In the genomic region with DNA sequence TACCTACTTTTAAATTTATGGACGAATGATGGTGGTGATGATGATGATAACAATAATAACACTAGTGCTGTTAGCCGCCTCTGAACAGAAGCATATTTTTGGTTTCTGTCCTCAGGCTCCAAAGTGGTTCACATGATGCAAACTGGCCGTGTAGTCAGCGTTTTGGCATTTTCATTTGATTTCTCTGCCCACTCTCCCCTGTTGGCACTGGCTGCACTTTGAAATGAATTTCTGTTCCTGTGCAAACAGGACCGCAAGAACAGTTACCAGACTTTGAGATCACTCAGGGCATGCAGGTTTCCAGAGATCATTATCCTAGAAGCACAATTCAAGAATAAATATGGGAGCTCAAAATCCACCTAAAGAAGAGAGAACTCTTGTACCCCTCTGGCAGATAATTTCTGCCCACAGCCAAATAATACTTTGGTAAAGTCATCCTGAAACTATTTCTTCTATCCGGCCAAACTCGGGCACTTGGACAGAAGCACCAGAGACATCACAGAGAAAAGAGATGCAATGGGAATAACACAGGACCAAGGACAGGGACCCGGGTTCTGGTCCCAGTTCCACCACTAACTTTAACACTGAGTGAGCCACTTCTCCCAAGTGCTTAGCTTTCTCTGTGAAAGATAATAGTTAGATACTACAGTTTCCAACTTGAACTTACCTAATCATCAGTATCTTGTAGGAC, we compare ENCODE assay signal across 16 cellular contexts.
DNase-seq lines count a peak whose midpoint lies in the region; ATAC-seq, FAIRE-seq and TF ChIP-seq lines count a peak whose summit lies in the region.
"Had no signal": no experiment of that assay in that cellular context is flagged by ENCODE, and none has a peak within 500 bp of the region (broad histone marks: within the 10 kb centered on the region; RNA-seq: fewer than 3 reads in every experiment).

No MANE protein-coding gene starts in this region.

- CTCF ChIA-PET in A549 (lab: Yijun Ruan, JAX) = no interaction called here
- CTCF ChIA-PET in IMR-90 (lab: Yijun Ruan, JAX) = interaction anchor here (0.8 kb wide), 1 partner anchor 53 kb away, joined by 4 read pairs; no protein-coding TSS in a partner anchor

- 12% methylated on average over 8 of the region's 8 CpGs for WGBS in A549 (ENCODE audit: missing lambda C conversion rate)
- WGBS in IMR-90 (ENCODE audit: extremely low coverage in 2 of 2, insufficient read length in 1 of 2), 2 experiments = 28% methylated on average over 2 of the region's 8 CpGs; no CpG with 5 or more reads in 1 of the 2 experiments

- POLR2A ChIA-PET in A549 (lab: Yijun Ruan, JAX) = interaction anchor here (1.5 kb wide), 1 partner anchor 202 kb away, joined by 4 read pairs; a partner anchor contains a TSS
- POLR2A ChIA-PET in IMR-90 (lab: Charles Lee; ENCODE audit: unreplicated experiment) = no interaction called here

- H3K4ac ChIP-seq in IMR-90 (ENCODE audit: low read depth, low read length) = peak overlapping the region; percentile 2; the same call in 1 of the 2 replicates

- TF ChIP-seq EP300 in A549 (IDR thresholded peaks at IDR 0.05) = no peak; a peak in 1 of 5 replicates

- no peak overlapping the region for H3K14ac ChIP-seq in IMR-90 (replicated peaks; ENCODE audit: low read depth, low read length)

- H3K4me2 ChIP-seq in A549 (peak overlapping the region; percentile 60), IMR-90 (ENCODE audit: low read depth, low read length) (no peak overlapping the region)

- no peak overlapping the region for H3K23ac ChIP-seq in IMR-90 (ENCODE audit: low read depth, low read length)

- no peaks in the 10 kb centered on the region for H3K36me3 ChIP-seq in IMR-90 (ENCODE audit: control insufficient read depth, insufficient read depth, low read length)

- dilution Hi-C loops in IMR-90 (cut with HindIII; ENCODE audit: low sequenced_read_pairs, unreplicated experiment) = no loop called here

- H3K56ac ChIP-seq in IMR-90 (ENCODE audit: extremely low read depth, insufficient read depth, low read length) = no peak overlapping the region

- H3K27ac ChIP-seq in A549 = peak overlapping the region; percentile 6 to 45; a peak in 3 of 6 replicates
- no peak overlapping the region for H3K27ac ChIP-seq in IMR-90 (ENCODE audit: insufficient read depth, low read length)
- H3K27ac ChIP-seq: dorsolateral prefrontal cortex had no signal

- no peak overlapping the region for H2BK20ac ChIP-seq in IMR-90 (ENCODE audit: low read depth, low read length)

- no peak for TF ChIP-seq CTCF in A549 (IDR thresholded peaks at IDR 0.05)
- no peak for TF ChIP-seq CTCF in IMR-90 (conservative IDR thresholded peaks at IDR 0.05; ENCODE audit: low read depth, low read length)
- TF ChIP-seq CTCF in foreskin fibroblast (IDR thresholded peaks at IDR 0.05; ENCODE audit: low read depth, low read length) = no peak
- no peak for TF ChIP-seq CTCF in progenitor cell of endocrine pancreas (IDR thresholded peaks at IDR 0.05; ENCODE audit: unreplicated experiment)

- no peak overlapping the region for H2AK5ac ChIP-seq in IMR-90 (ENCODE audit: low read depth, low read length)

- H3K27me3 ChIP-seq in IMR-90 (ENCODE audit: control insufficient read depth, insufficient read depth, low read length) = no peaks in the 10 kb centered on the region

- no peak overlapping the region for H3K18ac ChIP-seq in IMR-90 (ENCODE audit: low read depth, low read length)

- no peaks in the 10 kb centered on the region for H3K27me3 Mint-ChIP-seq in progenitor cell of endocrine pancreas
- no peaks in the 10 kb centered on the region for H3K27me3 Mint-ChIP-seq in T-helper 2 cell treated with Interferon-gamma antibody and Interleukin-4, amounts not matched to agents 5 μg/mL and 100 μg/mL, for 36 hours (ENCODE audit: low read depth)
- H3K27me3 Mint-ChIP-seq: activated CD4-positive, alpha-beta T cell treated with anti-CD3 and anti-CD28 coated beads, Interleukin-2, amount 10 ng/mL, durations not matched to agents 7 days and 5 days had no signal

- no peak overlapping the region for H3K9ac ChIP-seq in IMR-90 (ENCODE audit: low read depth, low read length)

- no peak overlapping the region for H2AFZ ChIP-seq in IMR-90 (replicated peaks; ENCODE audit: low read length, poor library complexity)

- no peak for TF ChIP-seq RAD21 in A549 (conservative IDR thresholded peaks at IDR 0.05 in 1 of 2, IDR thresholded peaks at IDR 0.05 in 1 of 2)
- no peak for TF ChIP-seq RAD21 in IMR-90 (IDR thresholded peaks at IDR 0.05; ENCODE audit: low read length)

- no peak overlapping the region for H3K4me3 Mint-ChIP-seq in progenitor cell of endocrine pancreas (ENCODE audit: low read depth)
- no peak overlapping the region for H3K4me3 Mint-ChIP-seq in T-helper 2 cell treated with Interferon-gamma antibody and Interleukin-4, amounts not matched to agents 5 μg/mL and 100 μg/mL, for 36 hours
- H3K4me3 Mint-ChIP-seq: activated CD4-positive, alpha-beta T cell treated with anti-CD3 and anti-CD28 coated beads, Interleukin-2, amount 10 ng/mL, durations not matched to agents 7 days and 5 days had no signal

- H2BK5ac ChIP-seq in IMR-90 (ENCODE audit: low read depth, low read length, poor library complexity, severe bottlenecking) = no peak overlapping the region

- peaks cover 3% of the 10 kb centered on the region for H3K9me1 ChIP-seq in IMR-90 (ENCODE audit: insufficient read depth, low read length)

- DNase-seq in A549 (ENCODE audit: low read depth in 1 of 2, low spot score in 1 of 2) (peak in 1 of 2 experiments; percentile 10), IMR-90 (peak; percentile 29), amniotic stem cell (lab: John Stamatoyannopoulos, UW) (peak; percentile 27), foreskin fibroblast (peak; percentile 55 to 78), progenitor cell of endocrine pancreas (ENCODE audit: low spot score, unreplicated experiment) (no peak)
- no peak for DNase-seq in T-helper 2 cell treated with Interferon-gamma antibody and Interleukin-4, amounts not matched to agents 5 μg/mL and 100 μg/mL, for 36 hours (ENCODE audit: low spot score)
- DNase-seq: activated CD4-positive, alpha-beta T cell treated with anti-CD3 and anti-CD28 coated beads, Interleukin-2, amount 10 ng/mL, durations not matched to agents 7 days and 5 days; anterior cingulate cortex; dorsolateral prefrontal cortex; NCI-H1048; NCI-H2171 treated with DMSO at 0.1 percent for 48 hours; NK-92 treated with Interleukin-12 subunit alpha and Interleukin-12 subunit beta, amount 100 ng/mL, for 24 hours; small intestine; T-helper 1 cell had no signal

- no peaks in the 10 kb centered on the region for H3K36me3 Mint-ChIP-seq in progenitor cell of endocrine pancreas (ENCODE audit: insufficient read depth)
- H3K36me3 Mint-ChIP-seq in T-helper 2 cell treated with Interferon-gamma antibody and Interleukin-4, amounts not matched to agents 5 μg/mL and 100 μg/mL, for 36 hours (ENCODE audit: low read depth) = peaks cover 10% of the 10 kb centered on the region

- no peaks in the 10 kb centered on the region for H3K79me1 ChIP-seq in IMR-90 (ENCODE audit: low read depth in 1 of 2, low read length in 2 of 2)

- no peak overlapping the region for H4K8ac ChIP-seq in IMR-90 (ENCODE audit: low read depth in 2 of 2, low read length in 2 of 2)

- no peak overlapping the region for H4K5ac ChIP-seq in IMR-90 (ENCODE audit: low read depth, low read length)

- peaks cover 7% of the 10 kb centered on the region for H3K9me3 Mint-ChIP-seq in progenitor cell of endocrine pancreas (ENCODE audit: low read depth)
- H3K9me3 Mint-ChIP-seq in T-helper 2 cell treated with Interferon-gamma antibody and Interleukin-4, amounts not matched to agents 5 μg/mL and 100 μg/mL, for 36 hours = peaks cover 14% of the 10 kb centered on the region

- no peak overlapping the region for H2AK9ac ChIP-seq in IMR-90 (replicated peaks; ENCODE audit: low read depth, low read length, poor library complexity)

- intact Hi-C loops in IMR-90 (cut with micrococcal nuclease) = no loop called here

- peaks cover 18% of the 10 kb centered on the region for H3K4me1 ChIP-seq in A549
- no peaks in the 10 kb centered on the region; the same call in 1 of the 2 replicates for H3K4me1 ChIP-seq in IMR-90 (ENCODE audit: control insufficient read depth, insufficient read depth, low read length)

- no peak overlapping the region for H3K4me3 ChIP-seq in A549
- no peak overlapping the region for H3K4me3 ChIP-seq in IMR-90 (ENCODE audit: insufficient read depth, low read depth, low read length)
- no peak overlapping the region for H3K4me3 ChIP-seq in foreskin fibroblast (ENCODE audit: low read depth in 1 of 2, low read length in 2 of 2)
- H3K4me3 ChIP-seq: dorsolateral prefrontal cortex had no signal

- TF ChIP-seq POLR2A in A549 (IDR thresholded peaks at IDR 0.05; ENCODE audit: low read length) = no peak
- TF ChIP-seq POLR2A in IMR-90 (IDR thresholded peaks at IDR 0.05; ENCODE audit: low read depth, low read length) = no peak

- H2BK120ac ChIP-seq in IMR-90 (ENCODE audit: low read depth, low read length) = no peak overlapping the region

- FAIRE-seq in A549 (lab: Jason Lieb, UNC) = no peak
- FAIRE-seq: small intestine had no signal

- peak; percentile 65 to 76; a peak in 4 of 6 replicates for ATAC-seq in A549
- ATAC-seq in IMR-90 (ENCODE audit: low read depth) = peak; percentile 72
- ATAC-seq in HG03342 (IDR thresholded peaks at IDR 0.05; ENCODE audit: unreplicated experiment) = no peak
- ATAC-seq in HG02610 (IDR thresholded peaks at IDR 0.05; ENCODE audit: unreplicated experiment) = no peak

- H3K9me3 ChIP-seq in A549 = no peaks in the 10 kb centered on the region
- no peaks in the 10 kb centered on the region for H3K9me3 ChIP-seq in IMR-90 (ENCODE audit: control insufficient read depth, insufficient read depth, low read length)

- BruUV-seq in IMR-90 (replicated peaks; lab: Mats Ljungman, UMichigan) = no TSS peak

- no peak overlapping the region for H3K27ac Mint-ChIP-seq in progenitor cell of endocrine pancreas
- H3K27ac Mint-ChIP-seq in T-helper 2 cell treated with Interferon-gamma antibody and Interleukin-4, amounts not matched to agents 5 μg/mL and 100 μg/mL, for 36 hours = no peak overlapping the region
- H3K27ac Mint-ChIP-seq: activated CD4-positive, alpha-beta T cell treated with anti-CD3 and anti-CD28 coated beads, Interleukin-2, amount 10 ng/mL, durations not matched to agents 7 days and 5 days had no signal

- no peak overlapping the region for H4K91ac ChIP-seq in IMR-90 (ENCODE audit: insufficient read depth, low read depth, low read length)

- no peaks in the 10 kb centered on the region for H4K20me1 ChIP-seq in IMR-90 (ENCODE audit: insufficient read depth, low read length)

- in situ Hi-C loops in IMR-90 (cut with MboI; ENCODE audit: low sequenced_read_pairs) = no loop called here

- H2BK15ac ChIP-seq in IMR-90 (ENCODE audit: low read depth, low read length) = no peak overlapping the region

- peaks cover 4% of the 10 kb centered on the region for H3K4me1 Mint-ChIP-seq in progenitor cell of endocrine pancreas (ENCODE audit: low read depth)
- peaks cover 36% of the 10 kb centered on the region for H3K4me1 Mint-ChIP-seq in T-helper 2 cell treated with Interferon-gamma antibody and Interleukin-4, amounts not matched to agents 5 μg/mL and 100 μg/mL, for 36 hours (ENCODE audit: low read depth)

TF ChIP-seq in A549, 52 proteins besides CTCF, POLR2A, EP300 and RAD21 (continues in another document):
- no peak for TF ChIP-seq FOSB (CRISPR knock-in tag; IDR thresholded peaks at IDR 0.05)

TF ChIP-seq in IMR-90, 13 proteins besides CTCF, POLR2A, EP300 and RAD21:
- TF ChIP-seq CEBPB (IDR thresholded peaks at IDR 0.05; ENCODE audit: low read depth, low read length) = 0 out of 2 replicates have a peak, but pooled peaks have one; percentile 14
- TF ChIP-seq CHD1 (IDR thresholded peaks at IDR 0.05; ENCODE audit: low read depth, low read length) = no peak

Comparison
In these comparisons a context has a peak if more than half of its experiments do, and no peak if none do; other contexts are left out.
1. ATAC-seq: peak in A549 (2 of 2) and IMR-90 (single experiment); none in HG03342 (single experiment) and HG02610 (single experiment).
2. DNase-seq: peak in IMR-90 (single experiment), amniotic stem cell (single experiment) and foreskin fibroblast (2 of 2); none in progenitor cell of endocrine pancreas (single experiment) and T-helper 2 cell treated with Interferon-gamma antibody and Interleukin-4, amounts not matched to agents 5 μg/mL and 100 μg/mL, for 36 hours (single experiment).